In the genomic region with DNA sequence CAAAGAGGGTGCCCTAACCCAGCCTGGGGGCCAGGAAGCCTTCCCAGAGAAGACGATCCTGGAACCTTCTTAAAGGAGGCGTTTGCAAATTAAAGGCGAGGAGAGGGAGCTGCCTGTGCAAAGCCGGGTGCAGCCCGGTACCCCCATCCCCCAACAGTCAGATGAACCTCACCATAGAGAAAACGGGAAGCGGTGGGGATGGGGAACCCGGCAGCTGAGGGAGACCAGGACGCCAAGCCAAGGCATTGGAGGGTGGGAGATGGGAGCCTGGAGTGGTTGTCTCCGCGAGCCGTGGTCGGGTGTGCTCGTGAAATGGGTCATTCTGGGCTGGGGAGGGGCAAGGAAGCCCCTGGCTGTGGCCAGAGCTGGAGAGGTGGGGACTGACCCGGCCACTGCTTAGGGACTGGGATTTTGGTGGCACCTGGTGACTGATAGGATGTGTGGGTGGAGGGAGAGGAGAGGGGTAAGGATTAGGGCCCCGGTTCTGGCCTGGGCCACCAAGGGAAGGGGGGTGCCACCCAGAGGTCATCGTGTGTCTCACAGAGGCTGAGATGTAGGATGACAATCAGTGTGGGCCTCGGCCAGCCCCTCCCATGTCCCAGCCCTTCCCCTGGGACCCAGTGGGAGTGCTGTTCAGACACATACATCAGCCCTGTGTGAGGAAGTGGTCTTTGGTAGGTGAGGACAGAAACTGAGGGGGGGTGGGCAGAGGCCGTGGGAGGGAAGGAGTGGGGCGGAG, we compare ENCODE assay signal across 8 cellular contexts. TPM values are rescaled to one million over a fixed set of nuclear protein-coding genes. Genes with fewer than 3 reads are reported as not detected.
A peak's percentile ranks its signal among the peaks of the same experiment; 100 is the strongest.
DNase-seq lines count a peak whose midpoint lies in the region; ATAC-seq and TF ChIP-seq lines count a peak whose summit lies in the region.

No MANE protein-coding gene starts in this region.

- H3K27ac Mint-ChIP-seq in naive B cell = peak overlapping the region in 4 of 6 donors; percentile 28 to 42 (median 34)

- H3K9ac ChIP-seq in BLaER1 = no peak overlapping the region

- H3K36me3 Mint-ChIP-seq in naive B cell = no peaks in the 10 kb centered on the region

- H3K4me2 ChIP-seq in BLaER1 = peak overlapping the region; percentile 100

- peaks cover 4% of the 10 kb centered on the region; the same call in 1 of the 2 replicates for H4K20me1 ChIP-seq in BLaER1

- H3K27me3 ChIP-seq in BLaER1 = peaks cover 21% of the 10 kb centered on the region

- ATAC-seq in naive B cell (ENCODE audit: low read depth in 2 of 2) = peak; percentile 30 to 43
- no peak for ATAC-seq in GM21723 (IDR thresholded peaks at IDR 0.05; ENCODE audit: unreplicated experiment)

- peaks cover 5 to 41% (median 22%) of the 10 kb centered on the region in 3 donors for H3K27me3 Mint-ChIP-seq in naive B cell

- no peaks in the 10 kb centered on the region for H3K9me3 Mint-ChIP-seq in naive B cell

- in situ Hi-C loops in astrocyte of the spinal cord (cut with HindIII; ENCODE audit: low sequenced_read_pairs) = no loop called here

- TF ChIP-seq CTCF in HFF-Myc (IDR thresholded peaks at IDR 0.05; ENCODE audit: low read depth, low read length, missing control alignments) (no peak), astrocyte of the spinal cord (IDR thresholded peaks at IDR 0.05; ENCODE audit: low read depth, low read length) (no peak)

- DNase-seq in HFF-Myc (ENCODE audit: extremely low read depth, low read depth) (no peak), astrocyte of the spinal cord (ENCODE audit: low read depth, low spot score) (no peak), naive B cell (no peak), putamen (ENCODE audit: low spot score) (no peak), DMS114 treated with DMSO at 0.1 percent for 48 hours (lab: John Stamatoyannopoulos, UW; ENCODE audit: unreplicated experiment) (no peak), DMS79 treated with DMSO at 0.1 percent for 48 hours (lab: John Stamatoyannopoulos, UW) (no peak)

- H3K4me3 ChIP-seq in BLaER1 (peak overlapping the region; percentile 67), HFF-Myc (replicated peaks; ENCODE audit: low read depth, low read length) (peak overlapping the region; percentile 32; the same call in 1 of the 2 replicates), astrocyte of the spinal cord (ENCODE audit: low read depth, low read length) (peak overlapping the region; percentile 35)

- H3K9me3 ChIP-seq in BLaER1 = no peaks in the 10 kb centered on the region

- peaks cover 20 to 24% (median 22%) of the 10 kb centered on the region in 3 donors for H3K4me1 Mint-ChIP-seq in naive B cell

- H3K36me3 ChIP-seq in BLaER1 = no peaks in the 10 kb centered on the region

- H3K4me1 ChIP-seq in BLaER1 = peaks cover 66% of the 10 kb centered on the region

- H3K4me3 Mint-ChIP-seq in naive B cell = peak overlapping the region; percentile 59 to 86 (median 72)

- H3K27ac ChIP-seq in BLaER1 = peak overlapping the region; percentile 81; the same call in 1 of the 2 replicates

RNA-seq across cellular contexts. Expression of gene PADI2, which starts 0.7 kb away (rescaled TPM):
- polyA plus RNA-seq in naive B cell (ENCODE audit: low read depth in 6 of 6) = under 1 TPM in 4 of 6 donors, not detected in 2; 0.08 to 0.74 (median 0.09) TPM
